ENCODE assay signal across 19 cellular contexts in the genomic region with DNA sequence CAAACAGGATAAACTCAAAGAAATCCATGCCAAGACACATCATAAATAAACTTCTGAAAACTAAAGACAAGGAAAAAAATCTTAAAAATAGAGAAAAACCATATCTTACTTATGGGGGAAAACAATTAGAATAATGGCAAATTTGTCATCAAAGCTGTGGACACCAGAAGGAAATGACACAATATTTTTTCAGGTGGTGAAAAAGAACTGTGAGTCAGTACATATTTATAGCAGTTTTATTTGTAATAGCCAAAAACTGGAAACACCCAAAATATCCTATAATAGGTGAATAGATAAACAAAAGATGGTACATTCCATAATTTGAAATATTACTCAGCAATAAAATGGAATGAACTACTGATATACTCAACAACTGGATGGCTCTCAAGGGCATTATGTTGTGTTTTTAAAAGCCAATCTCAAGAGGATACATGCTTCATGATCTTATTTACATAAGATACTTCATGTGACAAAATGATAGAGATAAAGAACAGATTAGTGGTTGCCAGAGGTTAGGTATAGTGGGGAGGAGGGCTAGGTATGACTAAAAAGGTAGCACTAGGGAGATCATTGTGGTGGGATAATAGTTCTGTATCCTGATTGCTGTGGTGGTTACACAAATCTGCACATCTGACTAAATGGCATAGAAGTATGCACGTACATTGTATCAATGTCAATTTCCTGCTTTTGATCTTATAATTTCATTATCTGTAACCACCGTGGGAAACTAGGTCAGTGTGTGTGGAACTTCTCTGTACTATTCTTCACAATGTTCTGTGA.
DNase-seq lines count a peak whose midpoint lies in the region; ATAC-seq, FAIRE-seq and TF ChIP-seq lines count a peak whose summit lies in the region.
"Had no signal": no experiment of that assay in that cellular context is flagged by ENCODE, and none has a peak within 500 bp of the region (broad histone marks: within the 10 kb centered on the region; RNA-seq: fewer than 3 reads in every experiment).

No MANE protein-coding gene starts in this region.

- no peaks in the 10 kb centered on the region for H3K9me3 ChIP-seq in GM12878 (replicated peaks; ENCODE audit: control insufficient read depth, insufficient read depth, low read length)
- H3K9me3 ChIP-seq: Peyer's patch had no signal

- no peak for TF ChIP-seq POLR2A in GM12878 (IDR thresholded peaks at IDR 0.05; ENCODE audit: low read depth, low read length)

- SMC1A ChIA-PET in GM12878 (lab: Charles Lee; ENCODE audit: uncharacterized antibody, unreplicated experiment), result no interaction called here

- peak; percentile 6 for FAIRE-seq in D721Med (lab: Jason Lieb, UNC)
- no peak for FAIRE-seq in GM12878 (lab: Jason Lieb, UNC)
- FAIRE-seq: GM12892 had no signal

- H4K20me1 ChIP-seq in GM12878 (ENCODE audit: control insufficient read depth, insufficient read depth), result no peaks in the 10 kb centered on the region

- no peak overlapping the region for H3K27ac Mint-ChIP-seq in activated T-cell treated with anti-CD3 and anti-CD28 coated beads, Interleukin-2, amount 50 U/mL, for 72 hours
- peak overlapping the region; percentile 21 for H3K27ac Mint-ChIP-seq in stimulated activated effector memory CD8-positive, alpha-beta T cell treated with anti-CD3 and anti-CD28 coated beads, Interleukin-12 subunit alpha, Interleukin-12 subunit beta, amount 100 ng/mL, for 72 hours

- peak; percentile 62 to 67 for ATAC-seq in activated T-cell treated with anti-CD3 and anti-CD28 coated beads, Interleukin-2, amount 50 U/mL, for 72 hours (replicated peaks in 1 of 2)
- ATAC-seq in GM12878, result peak; percentile 60
- peak; percentile 85 for ATAC-seq in stimulated activated effector memory CD8-positive, alpha-beta T cell treated with anti-CD3 and anti-CD28 coated beads, Interleukin-12 subunit alpha, Interleukin-12 subunit beta, amount 100 ng/mL, for 72 hours
- no peak for ATAC-seq in HG03108 (IDR thresholded peaks at IDR 0.05; ENCODE audit: unreplicated experiment)
- ATAC-seq: SK-N-SH treated with all-trans-retinoic acid at 6 μM for 48 hours had no signal

- peaks cover 3 to 8% of the 10 kb centered on the region in 2 donors for H3K36me3 Mint-ChIP-seq in activated T-cell treated with anti-CD3 and anti-CD28 coated beads, Interleukin-2, amount 50 U/mL, for 72 hours (ENCODE audit: insufficient read depth in 2 of 2)
- no peaks in the 10 kb centered on the region for H3K36me3 Mint-ChIP-seq in stimulated activated effector memory CD8-positive, alpha-beta T cell treated with anti-CD3 and anti-CD28 coated beads, Interleukin-12 subunit alpha, Interleukin-12 subunit beta, amount 100 ng/mL, for 72 hours

- no peak for TF ChIP-seq CTCF in D721Med (IDR thresholded peaks at IDR 0.05; ENCODE audit: insufficient read depth, missing control alignments)
- no peak for TF ChIP-seq CTCF in GM12878 (IDR thresholded peaks at IDR 0.05 in 2 of 3, conservative IDR thresholded peaks at IDR 0.05 in 1 of 3; ENCODE audit: control insufficient read depth in 2 of 3, extremely low read depth in 1 of 3, insufficient read depth in 1 of 3, low read depth in 3 of 3, low read length in 3 of 3)

- 3% methylated on average over 2 of the region's 2 CpGs for WGBS in GM12878 (ENCODE audit: insufficient coverage, insufficient replicate concordance, low lambda C conversion rate, missing lambda C conversion rate)

- H3K27me3 ChIP-seq in GM12878 (replicated peaks in 1 of 2; ENCODE audit: control insufficient read depth in 2 of 2, insufficient read depth in 2 of 2, low read length in 1 of 2), result no peaks in the 10 kb centered on the region
- H3K27me3 ChIP-seq: Peyer's patch had no signal

- no peak overlapping the region for H3K4me2 ChIP-seq in GM12878 (ENCODE audit: control insufficient read depth, insufficient read depth)

- no peak overlapping the region for H3K27ac ChIP-seq in GM12878 (ENCODE audit: control insufficient read depth, insufficient read depth)
- H3K27ac ChIP-seq: Peyer's patch had no signal

- H3K4me1 Mint-ChIP-seq in activated T-cell treated with anti-CD3 and anti-CD28 coated beads, Interleukin-2, amount 50 U/mL, for 72 hours (ENCODE audit: low read depth), result no peaks in the 10 kb centered on the region
- peaks cover 12% of the 10 kb centered on the region for H3K4me1 Mint-ChIP-seq in stimulated activated effector memory CD8-positive, alpha-beta T cell treated with anti-CD3 and anti-CD28 coated beads, Interleukin-12 subunit alpha, Interleukin-12 subunit beta, amount 100 ng/mL, for 72 hours

- CTCF ChIA-PET in GM12878 (lab: Yijun Ruan, JAX), result no interaction called here

- in situ Hi-C loops in GM12878 (cut with MboI), result no loop called here

- H3K9ac ChIP-seq in GM12878 (ENCODE audit: control insufficient read depth, insufficient read depth, low read length), result no peak overlapping the region

- BruUV-seq in GM12878 (replicated peaks; lab: Mats Ljungman, UMichigan), result no TSS peak

- H3K79me2 ChIP-seq in GM12878 (ENCODE audit: control insufficient read depth, insufficient read depth, low read length), result no peaks in the 10 kb centered on the region

- peaks cover 0 to 6% of the 10 kb centered on the region in 2 donors for H3K9me3 Mint-ChIP-seq in activated T-cell treated with anti-CD3 and anti-CD28 coated beads, Interleukin-2, amount 50 U/mL, for 72 hours
- H3K9me3 Mint-ChIP-seq in stimulated activated effector memory CD8-positive, alpha-beta T cell treated with anti-CD3 and anti-CD28 coated beads, Interleukin-12 subunit alpha, Interleukin-12 subunit beta, amount 100 ng/mL, for 72 hours, result no peaks in the 10 kb centered on the region

- RAD21 ChIA-PET in GM12878 (lab: Charles Lee; ENCODE audit: unreplicated experiment), result no interaction called here

- POLR2A ChIA-PET in GM12878 (lab: Charles Lee), result no interaction called here

- H3K27me3 Mint-ChIP-seq in activated T-cell treated with anti-CD3 and anti-CD28 coated beads, Interleukin-2, amount 50 U/mL, for 72 hours (ENCODE audit: low read depth), result peaks cover 16% of the 10 kb centered on the region

- H3K4me3 Mint-ChIP-seq in activated T-cell treated with anti-CD3 and anti-CD28 coated beads, Interleukin-2, amount 50 U/mL, for 72 hours, result no peak overlapping the region
- H3K4me3 Mint-ChIP-seq in stimulated activated effector memory CD8-positive, alpha-beta T cell treated with anti-CD3 and anti-CD28 coated beads, Interleukin-12 subunit alpha, Interleukin-12 subunit beta, amount 100 ng/mL, for 72 hours, result no peak overlapping the region

- intact Hi-C loops in GM12878 (cut with micrococcal nuclease; ENCODE audit: unreplicated experiment), result no loop called here

- no peak for TF ChIP-seq RAD21 in GM12878 (IDR thresholded peaks at IDR 0.05; ENCODE audit: insufficient read depth, low read depth, low read length)

- no peak overlapping the region for H3K4me3 ChIP-seq in GM12878
- H3K4me3 ChIP-seq: Peyer's patch had no signal

- no peaks in the 10 kb centered on the region for H3K36me3 ChIP-seq in GM12878 (ENCODE audit: control insufficient read depth in 2 of 2, insufficient read depth in 2 of 2, low read length in 1 of 2)
- H3K36me3 ChIP-seq: Peyer's patch had no signal

- DNase-seq in activated T-cell treated with anti-CD3 and anti-CD28 coated beads, Interleukin-2, amount 50 U/mL, for 72 hours, result no peak
- DNase-seq in activated T-cell treated with anti-CD3 and anti-CD28 coated beads for 4 hours, result no peak
- DNase-seq in D721Med (ENCODE audit: insufficient read length, low spot score), result no peak
- no peak for DNase-seq in GM12878 (ENCODE audit: low read depth, low spot score)
- no peak for DNase-seq in stimulated activated effector memory CD8-positive, alpha-beta T cell treated with anti-CD3 and anti-CD28 coated beads, Interleukin-12 subunit alpha, Interleukin-12 subunit beta, amount 100 ng/mL, for 72 hours (ENCODE audit: low spot score in 2 of 2)
- DNase-seq in T-helper 1 cell, result no peak
- no peak for DNase-seq in D341Med (ENCODE audit: low spot score)
- DNase-seq: DMS79, HCEC 1CT, IMR-90, Kasumi-1, NCI-H1694, NCI-H2171, NCI-H82, Peyer's patch, SHP77 had no signal

- no peak overlapping the region for H2AFZ ChIP-seq in GM12878 (ENCODE audit: control insufficient read depth, low read depth, low read length)

- no peak for TF ChIP-seq EP300 in GM12878 (IDR thresholded peaks at IDR 0.05; ENCODE audit: borderline replicate concordance in 1 of 2, control insufficient read depth in 1 of 2, low read depth in 2 of 2, low read length in 2 of 2)

- H3K4me1 ChIP-seq in GM12878 (ENCODE audit: control insufficient read depth, insufficient read depth, low read length), result no peaks in the 10 kb centered on the region
- H3K4me1 ChIP-seq: Peyer's patch had no signal

TF ChIP-seq in GM12878, 131 proteins besides CTCF, POLR2A, EP300 and RAD21 (continues in another document):
- no peak for TF ChIP-seq FOXK2 (IDR thresholded peaks at IDR 0.05)
- TF ChIP-seq, protein P1, sequence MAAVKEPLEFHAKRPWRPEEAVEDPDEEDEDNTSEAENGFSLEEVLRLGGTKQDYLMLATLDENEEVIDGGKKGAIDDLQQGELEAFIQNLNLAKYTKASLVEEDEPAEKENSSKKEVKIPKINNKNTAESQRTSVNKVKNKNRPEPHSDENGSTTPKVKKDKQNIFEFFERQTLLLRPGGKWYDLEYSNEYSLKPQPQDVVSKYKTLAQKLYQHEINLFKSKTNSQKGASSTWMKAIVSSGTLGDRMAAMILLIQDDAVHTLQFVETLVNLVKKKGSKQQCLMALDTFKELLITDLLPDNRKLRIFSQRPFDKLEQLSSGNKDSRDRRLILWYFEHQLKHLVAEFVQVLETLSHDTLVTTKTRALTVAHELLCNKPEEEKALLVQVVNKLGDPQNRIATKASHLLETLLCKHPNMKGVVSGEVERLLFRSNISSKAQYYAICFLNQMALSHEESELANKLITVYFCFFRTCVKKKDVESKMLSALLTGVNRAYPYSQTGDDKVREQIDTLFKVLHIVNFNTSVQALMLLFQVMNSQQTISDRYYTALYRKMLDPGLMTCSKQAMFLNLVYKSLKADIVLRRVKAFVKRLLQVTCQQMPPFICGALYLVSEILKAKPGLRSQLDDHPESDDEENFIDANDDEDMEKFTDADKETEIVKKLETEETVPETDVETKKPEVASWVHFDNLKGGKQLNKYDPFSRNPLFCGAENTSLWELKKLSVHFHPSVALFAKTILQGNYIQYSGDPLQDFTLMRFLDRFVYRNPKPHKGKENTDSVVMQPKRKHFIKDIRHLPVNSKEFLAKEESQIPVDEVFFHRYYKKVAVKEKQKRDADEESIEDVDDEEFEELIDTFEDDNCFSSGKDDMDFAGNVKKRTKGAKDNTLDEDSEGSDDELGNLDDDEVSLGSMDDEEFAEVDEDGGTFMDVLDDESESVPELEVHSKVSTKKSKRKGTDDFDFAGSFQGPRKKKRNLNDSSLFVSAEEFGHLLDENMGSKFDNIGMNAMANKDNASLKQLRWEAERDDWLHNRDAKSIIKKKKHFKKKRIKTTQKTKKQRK (IDR thresholded peaks at IDR 0.05; ENCODE audit: low read depth, low read length), result no peak
